ENCODE assay signal across 7 cellular contexts in genomic region chr4:39626261-39626660, GRCh38. TPM values are rescaled to one million over a fixed set of nuclear protein-coding genes. Genes with fewer than 3 reads are reported as not detected.
DNase-seq lines count a peak whose midpoint lies in the region; ATAC-seq and TF ChIP-seq lines count a peak whose summit lies in the region.

No MANE protein-coding gene starts in this region.

- DNase-seq in progenitor cell of endocrine pancreas (ENCODE audit: low spot score, unreplicated experiment), result no peak
- DNase-seq in putamen (ENCODE audit: low spot score), result no peak
- no peak for DNase-seq in AG20443 (ENCODE audit: low spot score)
- no peak for DNase-seq in NCI-H524 treated with DMSO at 0.1 percent for 48 hours (lab: John Stamatoyannopoulos, UW)

- H3K27me3 Mint-ChIP-seq in progenitor cell of endocrine pancreas, result no peaks in the 10 kb centered on the region

- no peak for TF ChIP-seq CTCF in progenitor cell of endocrine pancreas (IDR thresholded peaks at IDR 0.05; ENCODE audit: unreplicated experiment)

- H3K36me3 Mint-ChIP-seq in progenitor cell of endocrine pancreas (ENCODE audit: insufficient read depth), result peaks cover 16% of the 10 kb centered on the region

- peak overlapping the region; percentile 33 for H3K27ac Mint-ChIP-seq in progenitor cell of endocrine pancreas

- ATAC-seq in GM18909 (IDR thresholded peaks at IDR 0.05; ENCODE audit: poor library complexity, unreplicated experiment) (peak; percentile 68), HG02571 (IDR thresholded peaks at IDR 0.05; ENCODE audit: unreplicated experiment) (peak; percentile 72), HG03565 (IDR thresholded peaks at IDR 0.05; ENCODE audit: unreplicated experiment) (peak; percentile 49)

- no peaks in the 10 kb centered on the region for H3K9me3 Mint-ChIP-seq in progenitor cell of endocrine pancreas (ENCODE audit: low read depth)

- H3K4me1 Mint-ChIP-seq in progenitor cell of endocrine pancreas (ENCODE audit: low read depth), result peaks cover 17% of the 10 kb centered on the region

- H3K4me3 Mint-ChIP-seq in progenitor cell of endocrine pancreas (ENCODE audit: low read depth), result no peak overlapping the region

RNA-seq across cellular contexts. Expression of gene SMIM14, which starts 12.4 kb away (rescaled TPM):
- total RNA-seq in progenitor cell of endocrine pancreas, result 61.0 and 70.1 TPM in 2 replicates
